1 cellular context compared by ENCODE assay signal in genomic region chr16:87497023-87497766, GRCh38.
TF ChIP-seq lines count a peak whose summit lies in the region.

No MANE protein-coding gene starts in this region.

TF ChIP-seq in liver, 16 proteins besides CTCF, POLR2A, EP300 and RAD21 (continued from another document):
- peak; percentile 89 for TF ChIP-seq REST (IDR thresholded peaks at IDR 0.05)
- peak; percentile 90 for TF ChIP-seq YY1 (IDR thresholded peaks at IDR 0.05)
- peak; percentile 94 to 96 for TF ChIP-seq HNF4A (conservative IDR thresholded peaks at IDR 0.05)
- peak; percentile 86 to 96 for TF ChIP-seq RXRA (IDR thresholded peaks at IDR 0.05)
- TF ChIP-seq EGR1 (IDR thresholded peaks at IDR 0.05; ENCODE audit: low read depth in 2 of 2): peak in 1 of 2 donors; percentile 68
- peak; percentile 89 for TF ChIP-seq FOXA2 (IDR thresholded peaks at IDR 0.05)
- peak; percentile 90 for TF ChIP-seq FOXA1 (IDR thresholded peaks at IDR 0.05)
- TF ChIP-seq ZBTB33 (IDR thresholded peaks at IDR 0.05): peak; percentile 80
TF ChIP-seq in liver: peak in this region for 13; not testable (repeated sequence) for 3.
